In genomic region chr16:81061855-81062608, GRCh38 we compare ENCODE assay signal across 24 cellular contexts. TPM values are rescaled to one million over a fixed set of nuclear protein-coding genes. Genes with fewer than 3 reads are reported as not detected.
"Had no signal": no experiment of that assay in that cellular context is flagged by ENCODE, and none has a peak within 500 bp of the region (broad histone marks: within the 10 kb centered on the region; RNA-seq: fewer than 3 reads in every experiment).

No MANE protein-coding gene starts in this region.

- H3K27ac ChIP-seq: breast epithelium, coronary artery, heart right ventricle, pancreas, psoas muscle, thyroid gland, uterus had no signal

- H3K27me3 Mint-ChIP-seq: activated naive CD8-positive, alpha-beta T cell; naive thymus-derived CD8-positive, alpha-beta T cell; stimulated activated naive CD8-positive, alpha-beta T cell treated with anti-CD3 and anti-CD28 coated beads, Interleukin-15, Interleukin-2, amounts not matched to agents 100 ng/mL and 50 ng/mL, for 24 hours had no signal

- H3K36me3 Mint-ChIP-seq: activated naive CD8-positive, alpha-beta T cell; naive thymus-derived CD8-positive, alpha-beta T cell had no signal

- H3K4me3 ChIP-seq: breast epithelium, coronary artery, heart right ventricle, lung, pancreas, psoas muscle, thyroid gland, uterus had no signal

- H3K4me1 ChIP-seq: breast epithelium, pancreas, psoas muscle, uterus had no signal

- H3K4me3 Mint-ChIP-seq: activated naive CD8-positive, alpha-beta T cell; activated T-cell treated with anti-CD3 and anti-CD28 coated beads, Interleukin-2, amount 50 U/mL, for 4 hours; naive thymus-derived CD8-positive, alpha-beta T cell; stimulated activated naive CD8-positive, alpha-beta T cell treated with anti-CD3 and anti-CD28 coated beads, Interleukin-15, Interleukin-2, amounts not matched to agents 100 ng/mL and 50 ng/mL, for 24 hours had no signal

- H3K9me3 ChIP-seq: breast epithelium, heart right ventricle, pancreas, psoas muscle, thyroid gland, uterus had no signal

- H3K27ac Mint-ChIP-seq: activated naive CD8-positive, alpha-beta T cell; activated T-helper 2 cell treated with anti-CD3 and anti-CD28 coated beads, Interferon-gamma antibody, Interleukin-2, Interleukin-4, amounts not matched to agents 10 μg/mL and 5 μg/mL and 100 μg/mL, durations not matched to agents 14 hours and 24 hours and 36 hours; naive thymus-derived CD8-positive, alpha-beta T cell; stimulated activated naive CD8-positive, alpha-beta T cell treated with anti-CD3 and anti-CD28 coated beads, Interleukin-15, Interleukin-2, amounts not matched to agents 100 ng/mL and 50 ng/mL, for 24 hours had no signal

- DNase-seq: activated CD4-positive, alpha-beta T cell treated with anti-CD3 and anti-CD28 coated beads for 4 hours; activated CD4-positive, alpha-beta T cell treated with anti-CD3 and anti-CD28 coated beads, Interleukin-2, amount 50 U/mL, for 48 hours; activated CD4-positive, CD25-positive, alpha-beta regulatory T cell; activated CD8-positive, alpha-beta memory T cell treated with anti-CD3 and anti-CD28 coated beads, Interleukin-2, amount 50 U/mL, for 48 hours; activated naive CD4-positive, alpha-beta T cell; activated T-cell treated with anti-CD3 and anti-CD28 coated beads, Interleukin-2, amount 50 U/mL, for 4 hours; cerebellar nuclear complex; heart right ventricle; naive thymus-derived CD8-positive, alpha-beta T cell; pancreas; psoas muscle; right cardiac atrium; stimulated activated CD4-positive, alpha-beta T cell treated with anti-CD3 and anti-CD28 coated beads, Interleukin-1b, Interleukin-23, amount 100 ng/mL, for 48 hours; T-helper 1 cell; T-helper 9 cell; thyroid gland; uterus had no signal

- H3K9me3 Mint-ChIP-seq: activated T-cell treated with anti-CD3 and anti-CD28 coated beads, Interleukin-2, amount 50 U/mL, for 4 hours; activated T-helper 2 cell treated with anti-CD3 and anti-CD28 coated beads, Interferon-gamma antibody, Interleukin-2, Interleukin-4, amounts not matched to agents 10 μg/mL and 5 μg/mL and 100 μg/mL, durations not matched to agents 14 hours and 24 hours and 36 hours; naive thymus-derived CD8-positive, alpha-beta T cell; stimulated activated naive CD8-positive, alpha-beta T cell treated with anti-CD3 and anti-CD28 coated beads, Interleukin-15, Interleukin-2, amounts not matched to agents 100 ng/mL and 50 ng/mL, for 24 hours had no signal

- H3K27me3 ChIP-seq: breast epithelium, heart right ventricle, pancreas, thyroid gland, uterus had no signal

- H3K36me3 ChIP-seq: breast epithelium, heart right ventricle, pancreas, uterus had no signal

RNA-seq across cellular contexts. Expression of gene C16orf46, which starts 15.0 kb away (rescaled TPM):
- total RNA-seq: skeletal muscle tissue had no signal
